Comparison of ENCODE assay signal across 1 cellular context in genomic region chr3:58874248-58874741, GRCh38.
TF ChIP-seq lines count a peak whose summit lies in the region.

No MANE protein-coding gene starts in this region.

TF ChIP-seq in GM23338, 12 proteins besides CTCF, POLR2A, EP300 and RAD21 (continued from another document):
- TF ChIP-seq REST (IDR thresholded peaks at IDR 0.05; ENCODE audit: unreplicated experiment): no peak
- no peak for TF ChIP-seq EZH2phosphoT487 (IDR thresholded peaks at IDR 0.05; ENCODE audit: unreplicated experiment)
